8 cellular contexts compared by ENCODE assay signal in the genomic region with DNA sequence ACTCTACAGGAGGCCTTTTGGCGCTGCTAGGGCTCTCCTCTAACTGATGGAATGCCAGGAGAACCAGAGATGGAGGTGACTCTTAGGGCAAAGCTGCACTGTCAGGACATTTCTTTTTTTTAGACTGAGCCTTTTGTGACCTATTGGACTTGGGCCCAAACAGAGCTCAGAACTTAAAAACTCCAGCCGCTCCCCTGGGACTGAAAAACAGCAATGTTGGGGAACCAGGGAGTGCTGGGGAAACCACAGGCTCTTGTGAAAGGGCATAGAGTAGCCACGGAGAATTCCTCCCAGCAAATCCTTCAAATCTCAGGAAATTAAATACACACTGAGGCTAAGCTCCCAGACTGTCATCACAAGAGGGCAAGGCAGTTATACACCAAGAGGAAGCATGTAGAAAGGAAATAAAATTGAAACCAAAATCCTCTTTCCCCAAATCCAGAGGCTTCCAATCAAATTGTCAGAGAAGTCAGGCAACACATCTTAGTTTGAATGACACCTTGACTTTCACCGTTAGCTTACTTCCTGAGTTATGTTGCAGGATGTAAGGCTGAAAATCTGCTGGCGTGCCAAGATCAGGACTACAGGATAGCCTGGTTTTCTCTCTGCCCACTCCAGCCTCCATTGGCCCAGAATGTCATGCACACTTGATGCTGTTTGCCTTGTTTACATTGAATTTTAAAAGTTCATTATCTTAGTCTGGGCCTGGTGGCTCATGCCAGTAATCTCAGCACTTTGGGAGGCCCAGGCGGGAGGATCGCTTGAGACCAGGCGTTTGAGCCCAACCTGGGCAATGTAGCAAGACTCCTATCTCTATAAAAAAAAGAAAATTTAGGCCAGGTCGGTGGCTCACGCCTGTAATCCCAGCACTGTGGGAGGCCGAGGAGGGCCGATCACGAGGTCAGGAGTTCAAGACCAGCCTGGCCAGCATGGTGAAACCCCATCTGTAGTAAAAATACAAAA. TPM values are rescaled to one million over a fixed set of nuclear protein-coding genes. Genes with fewer than 3 reads are reported as not detected.
DNase-seq lines count a peak whose midpoint lies in the region; ATAC-seq, FAIRE-seq and TF ChIP-seq lines count a peak whose summit lies in the region.

No MANE protein-coding gene starts in this region.

- no peak for FAIRE-seq in endothelial cell of umbilical vein (lab: Jason Lieb, UNC)

- H3K27ac ChIP-seq in RWPE1 (peak overlapping the region; percentile 34), endothelial cell of umbilical vein (ENCODE audit: insufficient read depth, low read depth, low read length) (peak overlapping the region; percentile 16)

- H3K9me1 ChIP-seq in endothelial cell of umbilical vein (replicated peaks; ENCODE audit: control insufficient read depth, extremely low read depth, insufficient read depth, low read length): no peaks in the 10 kb centered on the region

- no peaks in the 10 kb centered on the region for H3K9me3 ChIP-seq in endothelial cell of umbilical vein (replicated peaks; ENCODE audit: control insufficient read depth, insufficient read depth, low read length)

- CTCF ChIA-PET in RWPE1 (lab: Yijun Ruan, JAX): interaction anchor here (0.6 to 1.0 kb wide), 3 partner anchors 12 to 145 kb away, joined by 3 to 5 read pairs (median 4); no protein-coding TSS in a partner anchor
- CTCF ChIA-PET in endothelial cell of umbilical vein (lab: Charles Lee): interaction anchor here (1.1 to 2.5 kb wide), 4 partner anchors 13 to 144 kb away, joined by 3 to 11 read pairs (median 7); no protein-coding TSS in a partner anchor

- H3K36me3 ChIP-seq in endothelial cell of umbilical vein (ENCODE audit: control insufficient read depth in 2 of 2, extremely low read depth in 1 of 2, insufficient read depth in 2 of 2, low read length in 2 of 2): no peaks in the 10 kb centered on the region

- ATAC-seq in HG02981 (IDR thresholded peaks at IDR 0.05; ENCODE audit: unreplicated experiment) (no peak), HG03135 (IDR thresholded peaks at IDR 0.05; ENCODE audit: unreplicated experiment) (no peak)

- TF ChIP-seq POLR2A in endothelial cell of umbilical vein (IDR thresholded peaks at IDR 0.05; ENCODE audit: low read depth, low read length): no peak

- no peaks in the 10 kb centered on the region for H3K27me3 ChIP-seq in endothelial cell of umbilical vein (ENCODE audit: control insufficient read depth in 2 of 2, insufficient read depth in 2 of 2, low read length in 2 of 2)

- H3K9ac ChIP-seq in endothelial cell of umbilical vein (replicated peaks; ENCODE audit: extremely low read depth, insufficient read depth, low read length): peak overlapping the region; percentile 43

- TF ChIP-seq CTCF in RWPE1 (conservative IDR thresholded peaks at IDR 0.05; ENCODE audit: low read depth): no peak
- TF ChIP-seq CTCF in endothelial cell of umbilical vein (IDR thresholded peaks at IDR 0.05; ENCODE audit: extremely low read depth in 1 of 2, insufficient read depth in 1 of 2, low read depth in 1 of 2, low read length in 2 of 2): no peak

- peak overlapping the region; percentile 50 for H2AFZ ChIP-seq in endothelial cell of umbilical vein (ENCODE audit: low read depth, low read length)

- no TSS peak for BruUV-seq in endothelial cell of umbilical vein (replicated peaks; lab: Mats Ljungman, UMichigan)

- DNase-seq in EL (peak; percentile 34), RWPE1 (ENCODE audit: low spot score) (no peak), endothelial cell of umbilical vein (ENCODE audit: low read depth, low spot score) (peak; percentile 25), skeletal muscle cell (ENCODE audit: low read depth) (peak; percentile 97), D341Med (ENCODE audit: low spot score) (no peak), NCI-H1092 treated with DMSO at 0.1 percent for 48 hours (lab: John Stamatoyannopoulos, UW) (no peak)

- peaks cover 22% of the 10 kb centered on the region for H3K4me1 ChIP-seq in endothelial cell of umbilical vein (ENCODE audit: control insufficient read depth, extremely low read depth, insufficient read depth, low read length)

- intact Hi-C loops in endothelial cell of umbilical vein (cut with micrococcal nuclease): no loop called here

- no peak overlapping the region for H3K4me3 ChIP-seq in endothelial cell of umbilical vein (replicated peaks in 1 of 3; ENCODE audit: insufficient read depth in 1 of 3, low read depth in 1 of 3, low read length in 3 of 3)
- no peak overlapping the region for H3K4me3 ChIP-seq in skeletal muscle cell (ENCODE audit: low read depth, low read length)

- H3K4me2 ChIP-seq in endothelial cell of umbilical vein (ENCODE audit: insufficient read depth, low read length): no peak overlapping the region

- dilution Hi-C loops in endothelial cell of umbilical vein (cut with MboI; ENCODE audit: extremely low pct_ligation_motif_present, low sequenced_read_pairs): no loop called here

- POLR2A ChIA-PET in RWPE1 (lab: Yijun Ruan, JAX; ENCODE audit: low non-redundant PET) (no interaction called here), endothelial cell of umbilical vein (lab: Charles Lee) (interaction anchor here (0.6 kb wide), 1 partner anchor 114 kb away, joined by 11 read pairs; no protein-coding TSS in a partner anchor)

- peaks cover 15% of the 10 kb centered on the region for H3K79me2 ChIP-seq in endothelial cell of umbilical vein (ENCODE audit: control insufficient read depth, insufficient read depth, low read length)

- H4K20me1 ChIP-seq in endothelial cell of umbilical vein (replicated peaks; ENCODE audit: control insufficient read depth, extremely low read depth, insufficient read depth, low read length): no peaks in the 10 kb centered on the region

TF ChIP-seq in endothelial cell of umbilical vein, 7 proteins besides CTCF, POLR2A, EP300 and RAD21:
- TF ChIP-seq MYC (IDR thresholded peaks at IDR 0.05; ENCODE audit: low read depth, low read length) (no peak), GATA2 (IDR thresholded peaks at IDR 0.05; ENCODE audit: insufficient read depth, insufficient read length, low read depth, low read length) (no peak), JUN (IDR thresholded peaks at IDR 0.05; ENCODE audit: borderline replicate concordance, insufficient read depth, insufficient read length, low read depth) (no peak), POLR2AphosphoS5 (IDR thresholded peaks at IDR 0.05; ENCODE audit: insufficient read depth, low read depth, low read length) (no peak), EZH2 (IDR thresholded peaks at IDR 0.05; ENCODE audit: borderline replicate concordance, low read depth, low read length, severe bottlenecking) (no peak), FOS (IDR thresholded peaks at IDR 0.05; ENCODE audit: borderline replicate concordance, insufficient read depth, low read length) (no peak)
- TF ChIP-seq, protein P1, sequence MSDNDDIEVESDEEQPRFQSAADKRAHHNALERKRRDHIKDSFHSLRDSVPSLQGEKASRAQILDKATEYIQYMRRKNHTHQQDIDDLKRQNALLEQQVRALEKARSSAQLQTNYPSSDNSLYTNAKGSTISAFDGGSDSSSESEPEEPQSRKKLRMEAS (IDR thresholded peaks at IDR 0.05; ENCODE audit: insufficient read depth, insufficient read length): no peak

RNA-seq across cellular contexts. Expression of a gene that starts 2.5 kb away (rescaled TPM):
- 40.0 and 44.3 TPM in 2 replicates for total RNA-seq in endothelial cell of umbilical vein
- polyA plus RNA-seq in endothelial cell of umbilical vein: 17.8 and 24.4 TPM in 2 replicates
- 29.2 and 35.4 TPM in 2 replicates for polyA plus RNA-seq in endothelial cell of umbilical vein (2011; cell fraction: cytosol; rRNA removed)
- 17.6 and 18.0 TPM in 2 replicates for polyA plus RNA-seq in endothelial cell of umbilical vein (2011; cell fraction: nucleus; rRNA removed)
- 20.6 and 30.8 TPM in 2 replicates for polyA plus RNA-seq in endothelial cell of umbilical vein (2012)
- 32.7 and 46.1 TPM in 2 replicates for polyA minus RNA-seq in endothelial cell of umbilical vein
- 52.8 TPM for polyA minus RNA-seq in endothelial cell of umbilical vein (2011; cell fraction: cytosol; rRNA and poly(A)+ RNA removed)
- 8.2 and 13.6 TPM in 2 replicates for polyA minus RNA-seq in endothelial cell of umbilical vein (2011; cell fraction: nucleus; rRNA and poly(A)+ RNA removed)

RNA-seq across cellular contexts. Expression of a gene that starts 32.5 kb away (rescaled TPM):
- total RNA-seq in endothelial cell of umbilical vein: 37.1 and 38.0 TPM in 2 replicates
- polyA plus RNA-seq in endothelial cell of umbilical vein: 8.1 and 8.3 TPM in 2 replicates
- polyA plus RNA-seq in endothelial cell of umbilical vein (2011; cell fraction: cytosol; rRNA removed): 8.6 and 10.3 TPM in 2 replicates
- 12.8 and 13.4 TPM in 2 replicates for polyA plus RNA-seq in endothelial cell of umbilical vein (2011; cell fraction: nucleus; rRNA removed)
- polyA plus RNA-seq in endothelial cell of umbilical vein (2012): 14.5 and 18.6 TPM in 2 replicates
- 16.3 and 16.4 TPM in 2 replicates for polyA minus RNA-seq in endothelial cell of umbilical vein
- polyA minus RNA-seq in endothelial cell of umbilical vein (2011; cell fraction: cytosol; rRNA and poly(A)+ RNA removed): 3.8 TPM
- polyA minus RNA-seq in endothelial cell of umbilical vein (2011; cell fraction: nucleus; rRNA and poly(A)+ RNA removed): 11.4 and 21.5 TPM in 2 replicates

RNA-seq across cellular contexts. Expression of a gene that starts 46.9 kb away (rescaled TPM):
- total RNA-seq in endothelial cell of umbilical vein: 1.1 and 1.8 TPM in 2 replicates
- 0.57 and 1.0 TPM in 2 replicates for polyA plus RNA-seq in endothelial cell of umbilical vein
- 0.28 and 0.52 TPM in 2 replicates for polyA plus RNA-seq in endothelial cell of umbilical vein (2011; cell fraction: cytosol; rRNA removed)
- polyA plus RNA-seq in endothelial cell of umbilical vein (2011; cell fraction: nucleus; rRNA removed): 3.3 and 3.8 TPM in 2 replicates
- polyA plus RNA-seq in endothelial cell of umbilical vein (2012): 0.61 and 0.84 TPM in 2 replicates
- 0.36 and 1.3 TPM in 2 replicates for polyA minus RNA-seq in endothelial cell of umbilical vein
- not detected for polyA minus RNA-seq in endothelial cell of umbilical vein (2011; cell fraction: cytosol; rRNA and poly(A)+ RNA removed)
- polyA minus RNA-seq in endothelial cell of umbilical vein (2011; cell fraction: nucleus; rRNA and poly(A)+ RNA removed): 0.96 and 1.5 TPM in 2 replicates

Comparison
In these comparisons a context has a peak if more than half of its experiments do, and no peak if none do; other contexts are left out.
1. DNase-seq: peak in EL (single experiment), endothelial cell of umbilical vein (single experiment) and skeletal muscle cell (single experiment); none in RWPE1 (single experiment), D341Med (single experiment) and NCI-H1092 treated with DMSO at 0.1 percent for 48 hours (single experiment).